ENCODE assay signal across 8 cellular contexts in the genomic region with DNA sequence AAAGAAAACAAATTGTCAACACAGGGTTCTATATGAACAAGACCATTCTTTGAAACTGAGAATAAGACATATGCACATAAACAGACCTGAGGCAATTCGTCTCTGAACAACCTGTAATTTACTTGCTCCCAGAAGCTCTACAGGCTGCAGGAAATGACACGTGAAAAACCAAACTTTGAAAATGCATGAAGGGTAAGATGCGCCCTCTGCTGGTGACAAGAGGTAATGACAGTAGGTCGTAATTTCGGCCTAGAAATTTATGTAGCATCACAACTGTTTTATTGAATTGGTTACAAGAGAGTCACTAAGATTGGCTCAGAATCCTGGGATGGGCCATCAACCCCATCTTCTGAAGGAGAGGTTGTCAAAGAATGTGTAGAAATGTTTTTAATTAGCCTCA.
DNase-seq lines count a peak whose midpoint lies in the region; ATAC-seq and TF ChIP-seq lines count a peak whose summit lies in the region.

No MANE protein-coding gene starts in this region.

- CTCF ChIA-PET in activated B cell treated with CpG ODN at 0.5 μM for 24 hours (lab: Charles Lee) = interaction anchor here (0.9 kb wide), 1 partner anchor 9 kb away, joined by 4 read pairs; no protein-coding TSS in a partner anchor

- ATAC-seq in GM18867 (IDR thresholded peaks at IDR 0.05; ENCODE audit: unreplicated experiment) = peak; percentile 73
- no peak for ATAC-seq in activated B cell treated with CpG ODN at 0.5 μM for 24 hours (ENCODE audit: low read depth)
- no peak for ATAC-seq in HG02678 (IDR thresholded peaks at IDR 0.05; ENCODE audit: unreplicated experiment)

- DNase-seq in DMS 273 (lab: John Stamatoyannopoulos, UW; ENCODE audit: unreplicated experiment) (peak; percentile 66), NCI-H1092 treated with DMSO at 0.1 percent for 48 hours (lab: John Stamatoyannopoulos, UW) (peak; percentile 19), activated B cell treated with CpG ODN at 0.5 μM for 24 hours (no peak), glomerular visceral epithelial cell (ENCODE audit: extremely low spot score) (peak; percentile 27), stromal cell of bone marrow (ENCODE audit: low read depth) (peak; percentile 5)
- no peak for DNase-seq in activated T-helper 1 cell treated with anti-CD3 and anti-CD28 coated beads, Interleukin-12 subunit alpha, Interleukin-12 subunit beta, Interleukin-2, Interleukin-4 antibody, amounts not matched to agents 30 ng/mL and 10 ng/mL and 1 ng/mL, durations not matched to agents 14 hours and 24 hours and 36 hours (ENCODE audit: low spot score)

- POLR2A ChIA-PET in activated B cell treated with CpG ODN at 0.5 μM for 24 hours (lab: Charles Lee) = no interaction called here

- no peak overlapping the region for H3K4me3 Mint-ChIP-seq in activated B cell treated with CpG ODN at 0.5 μM for 24 hours
- no peak overlapping the region for H3K4me3 Mint-ChIP-seq in activated T-helper 1 cell treated with anti-CD3 and anti-CD28 coated beads, Interleukin-12 subunit alpha, Interleukin-12 subunit beta, Interleukin-2, Interleukin-4 antibody, amounts not matched to agents 30 ng/mL and 10 ng/mL and 1 ng/mL, durations not matched to agents 14 hours and 24 hours and 36 hours

- H3K27ac Mint-ChIP-seq in activated B cell treated with CpG ODN at 0.5 μM for 24 hours = no peak overlapping the region
- no peak overlapping the region for H3K27ac Mint-ChIP-seq in activated T-helper 1 cell treated with anti-CD3 and anti-CD28 coated beads, Interleukin-12 subunit alpha, Interleukin-12 subunit beta, Interleukin-2, Interleukin-4 antibody, amounts not matched to agents 30 ng/mL and 10 ng/mL and 1 ng/mL, durations not matched to agents 14 hours and 24 hours and 36 hours

- H3K27me3 Mint-ChIP-seq in activated B cell treated with CpG ODN at 0.5 μM for 24 hours = no peaks in the 10 kb centered on the region
- no peaks in the 10 kb centered on the region for H3K27me3 Mint-ChIP-seq in activated T-helper 1 cell treated with anti-CD3 and anti-CD28 coated beads, Interleukin-12 subunit alpha, Interleukin-12 subunit beta, Interleukin-2, Interleukin-4 antibody, amounts not matched to agents 30 ng/mL and 10 ng/mL and 1 ng/mL, durations not matched to agents 14 hours and 24 hours and 36 hours (ENCODE audit: insufficient read depth)

- TF ChIP-seq CTCF in activated B cell treated with CpG ODN at 0.5 μM for 24 hours (IDR thresholded peaks at IDR 0.05) = peak; percentile 26

- no peaks in the 10 kb centered on the region for H3K9me3 Mint-ChIP-seq in activated B cell treated with CpG ODN at 0.5 μM for 24 hours
- no peaks in the 10 kb centered on the region for H3K9me3 Mint-ChIP-seq in activated T-helper 1 cell treated with anti-CD3 and anti-CD28 coated beads, Interleukin-12 subunit alpha, Interleukin-12 subunit beta, Interleukin-2, Interleukin-4 antibody, amounts not matched to agents 30 ng/mL and 10 ng/mL and 1 ng/mL, durations not matched to agents 14 hours and 24 hours and 36 hours

- no peaks in the 10 kb centered on the region for H3K36me3 Mint-ChIP-seq in activated B cell treated with CpG ODN at 0.5 μM for 24 hours (ENCODE audit: low read depth)
- no peaks in the 10 kb centered on the region for H3K36me3 Mint-ChIP-seq in activated T-helper 1 cell treated with anti-CD3 and anti-CD28 coated beads, Interleukin-12 subunit alpha, Interleukin-12 subunit beta, Interleukin-2, Interleukin-4 antibody, amounts not matched to agents 30 ng/mL and 10 ng/mL and 1 ng/mL, durations not matched to agents 14 hours and 24 hours and 36 hours (ENCODE audit: low read depth)

- no peaks in the 10 kb centered on the region for H3K4me1 Mint-ChIP-seq in activated B cell treated with CpG ODN at 0.5 μM for 24 hours
- H3K4me1 Mint-ChIP-seq in activated T-helper 1 cell treated with anti-CD3 and anti-CD28 coated beads, Interleukin-12 subunit alpha, Interleukin-12 subunit beta, Interleukin-2, Interleukin-4 antibody, amounts not matched to agents 30 ng/mL and 10 ng/mL and 1 ng/mL, durations not matched to agents 14 hours and 24 hours and 36 hours (ENCODE audit: low read depth) = no peaks in the 10 kb centered on the region

- intact Hi-C loops in activated B cell treated with CpG ODN at 0.5 μM for 24 hours (cut with micrococcal nuclease) = loop anchor here (5.0 to 10.0 kb wide), 2 partner anchors 404 to 532 kb away; no protein-coding TSS in a partner anchor
- intact Hi-C loops in activated T-helper 1 cell treated with anti-CD3 and anti-CD28 coated beads, Interleukin-12 subunit alpha, Interleukin-12 subunit beta, Interleukin-2, Interleukin-4 antibody, amounts not matched to agents 30 ng/mL and 10 ng/mL and 1 ng/mL, durations not matched to agents 14 hours and 24 hours and 36 hours (cut with micrococcal nuclease) = loop anchor here (1.0 kb wide), 2 partner anchors 403 to 533 kb away; no protein-coding TSS in a partner anchor

Comparison
In these comparisons a context has a peak if more than half of its experiments do, and no peak if none do; other contexts are left out.
1. DNase-seq: peak in DMS 273 (single experiment), NCI-H1092 treated with DMSO at 0.1 percent for 48 hours (single experiment), glomerular visceral epithelial cell (single experiment) and stromal cell of bone marrow (single experiment); none in activated B cell treated with CpG ODN at 0.5 μM for 24 hours (single experiment) and activated T-helper 1 cell treated with anti-CD3 and anti-CD28 coated beads, Interleukin-12 subunit alpha, Interleukin-12 subunit beta, Interleukin-2, Interleukin-4 antibody, amounts not matched to agents 30 ng/mL and 10 ng/mL and 1 ng/mL, durations not matched to agents 14 hours and 24 hours and 36 hours (single experiment).